Comparison of ENCODE assay signal across 8 cellular contexts in the genomic region with DNA sequence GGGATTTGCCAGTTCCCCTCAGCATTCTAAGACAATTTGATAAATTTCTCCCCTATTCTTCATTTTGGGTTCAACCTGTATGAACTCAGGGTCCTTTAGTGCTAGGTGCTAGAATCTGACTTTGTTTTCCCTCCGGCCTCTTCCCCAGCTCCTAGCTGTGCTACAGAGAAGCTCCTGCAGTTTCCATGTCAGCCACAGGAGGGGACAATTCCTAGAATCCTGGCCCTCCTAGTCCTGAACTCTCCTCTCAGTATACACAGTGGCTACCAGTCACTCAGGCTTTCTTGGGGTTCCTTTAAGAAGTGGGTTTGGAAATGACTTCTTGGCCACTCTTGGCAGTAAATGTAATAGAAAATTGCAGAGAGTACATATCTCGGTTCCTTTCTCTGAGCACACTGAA. TPM values are rescaled to one million over a fixed set of nuclear protein-coding genes. Genes with fewer than 3 reads are reported as not detected.
DNase-seq lines count a peak whose midpoint lies in the region; ATAC-seq and TF ChIP-seq lines count a peak whose summit lies in the region.

No MANE protein-coding gene starts in this region.

- H3K36me3 ChIP-seq in endodermal cell (ENCODE audit: control insufficient read depth, insufficient read depth, low read length) = no peaks in the 10 kb centered on the region
- no peaks in the 10 kb centered on the region for H3K36me3 ChIP-seq in neural cell (ENCODE audit: insufficient read depth, low read length)
- no peaks in the 10 kb centered on the region for H3K36me3 ChIP-seq in CD8-positive, alpha-beta T cell (ENCODE audit: insufficient read depth, low read length)

- no peak overlapping the region for H3K9ac ChIP-seq in endodermal cell (ENCODE audit: extremely low read depth, low read length, poor library complexity, severe bottlenecking)
- H3K9ac ChIP-seq in neural cell (ENCODE audit: low read length) = no peak overlapping the region

- no peaks in the 10 kb centered on the region for H3K79me2 ChIP-seq in neural cell (replicated peaks; ENCODE audit: insufficient read depth, low read length)

- H3K27me3 Mint-ChIP-seq in endodermal cell (ENCODE audit: insufficient read depth) = no peaks in the 10 kb centered on the region
- no peaks in the 10 kb centered on the region for H3K27me3 Mint-ChIP-seq in CD8-positive, alpha-beta T cell (ENCODE audit: low read depth)

- TF ChIP-seq CTCF in endodermal cell (conservative IDR thresholded peaks at IDR 0.05) = peak; percentile 80
- TF ChIP-seq CTCF in neural cell (IDR thresholded peaks at IDR 0.05; ENCODE audit: poor library complexity, severe bottlenecking) = peak; percentile 42
- no peak for TF ChIP-seq CTCF in CD8-positive, alpha-beta T cell (IDR thresholded peaks at IDR 0.05)

- POLR2A ChIA-PET in CD8-positive, alpha-beta T cell (lab: Charles Lee) = no interaction called here

- no peak for TF ChIP-seq EP300 in neural cell (conservative IDR thresholded peaks at IDR 0.05; ENCODE audit: poor library complexity, severe bottlenecking)

- no peaks in the 10 kb centered on the region for H4K20me1 ChIP-seq in neural cell (ENCODE audit: insufficient read depth)

- no peaks in the 10 kb centered on the region for H3K4me1 ChIP-seq in endodermal cell (ENCODE audit: control insufficient read depth, insufficient read depth, low read length)
- no peaks in the 10 kb centered on the region for H3K4me1 ChIP-seq in CD8-positive, alpha-beta T cell (ENCODE audit: insufficient read depth, low read length)

- no peak overlapping the region for H2AFZ ChIP-seq in neural cell (ENCODE audit: low read depth, low read length)

- no peak overlapping the region for H3K27ac Mint-ChIP-seq in endodermal cell
- no peak overlapping the region for H3K27ac Mint-ChIP-seq in CD8-positive, alpha-beta T cell

- no peak overlapping the region for H3K27ac ChIP-seq in endodermal cell (ENCODE audit: low read depth, low read length)
- no peak overlapping the region for H3K27ac ChIP-seq in neural cell (ENCODE audit: low read length)
- H3K27ac ChIP-seq in CD8-positive, alpha-beta T cell (ENCODE audit: low read depth, low read length) = no peak overlapping the region

- TF ChIP-seq RAD21 in neural cell (conservative IDR thresholded peaks at IDR 0.05) = no peak

- H3K4me3 Mint-ChIP-seq in endodermal cell = no peak overlapping the region
- H3K4me3 Mint-ChIP-seq in CD8-positive, alpha-beta T cell = no peak overlapping the region

- intact Hi-C loops in CD8-positive, alpha-beta T cell (cut with DNase I, micrococcal nuclease) = loop anchor here (10.0 kb wide), 2 partner anchors 182 to 562 kb away; no protein-coding TSS in a partner anchor

- no peaks in the 10 kb centered on the region for H3K9me3 Mint-ChIP-seq in endodermal cell
- no peaks in the 10 kb centered on the region for H3K9me3 Mint-ChIP-seq in CD8-positive, alpha-beta T cell

- no peaks in the 10 kb centered on the region for H3K4me1 Mint-ChIP-seq in endodermal cell
- peaks cover 7% of the 10 kb centered on the region for H3K4me1 Mint-ChIP-seq in CD8-positive, alpha-beta T cell (ENCODE audit: low read depth)

- no peaks in the 10 kb centered on the region for H3K9me2 ChIP-seq in neural cell (ENCODE audit: insufficient read depth, low read length)

- H3K4me3 ChIP-seq in endodermal cell (ENCODE audit: low read length) (no peak overlapping the region), neural cell (ENCODE audit: low read length) (no peak overlapping the region)
- H3K4me3 ChIP-seq in CD8-positive, alpha-beta T cell (ENCODE audit: low read depth, low read length) = no peak overlapping the region

- H3F3A ChIP-seq in neural cell (ENCODE audit: insufficient read depth, low read length, poor library complexity, severe bottlenecking) = no peaks in the 10 kb centered on the region

- DNase-seq in ELR (ENCODE audit: low read depth) (peak; percentile 65), NCI-H146 treated with DMSO at 0.1 percent for 48 hours (lab: John Stamatoyannopoulos, UW; ENCODE audit: unreplicated experiment) (peak; percentile 14), endodermal cell (peak; percentile 85)
- no peak for DNase-seq in activated CD4-positive, CD25-positive, alpha-beta regulatory T cell (lab: John Stamatoyannopoulos, UW)
- no peak for DNase-seq in CD8-positive, alpha-beta T cell
- no peak for DNase-seq in activated CD8-positive, alpha-beta memory T cell treated with anti-CD3 and anti-CD28 coated beads, Interleukin-2, amount 50 U/mL, for 48 hours

- H3K27me3 ChIP-seq in endodermal cell (ENCODE audit: control insufficient read depth, insufficient read depth, low read length, poor library complexity, severe bottlenecking) = no peaks in the 10 kb centered on the region
- no peaks in the 10 kb centered on the region for H3K27me3 ChIP-seq in neural cell (ENCODE audit: insufficient read depth, low read depth, low read length)
- H3K27me3 ChIP-seq in CD8-positive, alpha-beta T cell (ENCODE audit: insufficient read depth, low read length) = no peaks in the 10 kb centered on the region

- ATAC-seq in HG03442 (IDR thresholded peaks at IDR 0.05; ENCODE audit: unreplicated experiment) = no peak
- ATAC-seq in CD8-positive, alpha-beta T cell = no peak

- H3K9me3 ChIP-seq in endodermal cell (ENCODE audit: control insufficient read depth, low read length) (no peaks in the 10 kb centered on the region), neural cell (ENCODE audit: low read length) (no peaks in the 10 kb centered on the region)
- no peaks in the 10 kb centered on the region for H3K9me3 ChIP-seq in CD8-positive, alpha-beta T cell (ENCODE audit: low read length)

- no peak overlapping the region for H3K4me2 ChIP-seq in neural cell (ENCODE audit: low read length)

- no peaks in the 10 kb centered on the region for H3K36me3 Mint-ChIP-seq in endodermal cell (ENCODE audit: low read depth)
- H3K36me3 Mint-ChIP-seq in CD8-positive, alpha-beta T cell = no peaks in the 10 kb centered on the region

- 85 to 86% methylated on average over 1 to 2 of the region's 2 CpGs for WGBS in endodermal cell (ENCODE audit: insufficient coverage in 1 of 2, insufficient read length in 1 of 2), 2 experiments

- CTCF ChIA-PET in CD8-positive, alpha-beta T cell (lab: Charles Lee) = no interaction called here

TF ChIP-seq in neural cell, 6 proteins besides CTCF, POLR2A, EP300 and RAD21:
- TF ChIP-seq SMC3 (conservative IDR thresholded peaks at IDR 0.05; ENCODE audit: poor library complexity) (peak; percentile 15), POLR2AphosphoS5 (IDR thresholded peaks at IDR 0.05) (no peak), MXI1 (conservative IDR thresholded peaks at IDR 0.05; ENCODE audit: poor library complexity, severe bottlenecking) (no peak), TAF1 (IDR thresholded peaks at IDR 0.05; ENCODE audit: low read depth) (no peak), EZH2 (IDR thresholded peaks at IDR 0.05; ENCODE audit: borderline replicate concordance, insufficient read depth, low read length, poor library complexity, severe bottlenecking) (no peak)
- TF ChIP-seq, protein P1, sequence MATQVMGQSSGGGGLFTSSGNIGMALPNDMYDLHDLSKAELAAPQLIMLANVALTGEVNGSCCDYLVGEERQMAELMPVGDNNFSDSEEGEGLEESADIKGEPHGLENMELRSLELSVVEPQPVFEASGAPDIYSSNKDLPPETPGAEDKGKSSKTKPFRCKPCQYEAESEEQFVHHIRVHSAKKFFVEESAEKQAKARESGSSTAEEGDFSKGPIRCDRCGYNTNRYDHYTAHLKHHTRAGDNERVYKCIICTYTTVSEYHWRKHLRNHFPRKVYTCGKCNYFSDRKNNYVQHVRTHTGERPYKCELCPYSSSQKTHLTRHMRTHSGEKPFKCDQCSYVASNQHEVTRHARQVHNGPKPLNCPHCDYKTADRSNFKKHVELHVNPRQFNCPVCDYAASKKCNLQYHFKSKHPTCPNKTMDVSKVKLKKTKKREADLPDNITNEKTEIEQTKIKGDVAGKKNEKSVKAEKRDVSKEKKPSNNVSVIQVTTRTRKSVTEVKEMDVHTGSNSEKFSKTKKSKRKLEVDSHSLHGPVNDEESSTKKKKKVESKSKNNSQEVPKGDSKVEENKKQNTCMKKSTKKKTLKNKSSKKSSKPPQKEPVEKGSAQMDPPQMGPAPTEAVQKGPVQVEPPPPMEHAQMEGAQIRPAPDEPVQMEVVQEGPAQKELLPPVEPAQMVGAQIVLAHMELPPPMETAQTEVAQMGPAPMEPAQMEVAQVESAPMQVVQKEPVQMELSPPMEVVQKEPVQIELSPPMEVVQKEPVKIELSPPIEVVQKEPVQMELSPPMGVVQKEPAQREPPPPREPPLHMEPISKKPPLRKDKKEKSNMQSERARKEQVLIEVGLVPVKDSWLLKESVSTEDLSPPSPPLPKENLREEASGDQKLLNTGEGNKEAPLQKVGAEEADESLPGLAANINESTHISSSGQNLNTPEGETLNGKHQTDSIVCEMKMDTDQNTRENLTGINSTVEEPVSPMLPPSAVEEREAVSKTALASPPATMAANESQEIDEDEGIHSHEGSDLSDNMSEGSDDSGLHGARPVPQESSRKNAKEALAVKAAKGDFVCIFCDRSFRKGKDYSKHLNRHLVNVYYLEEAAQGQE (IDR thresholded peaks at IDR 0.05; ENCODE audit: borderline replicate concordance) = no peak

RNA-seq across cellular contexts. Expression of a gene that starts 4.9 kb away (rescaled TPM):
- total RNA-seq in endodermal cell = 10 to 100 TPM; 17.6 to 18.5 TPM
- 28.0 TPM for polyA plus RNA-seq in endodermal cell (2013, experiment 1 of 2)
- polyA plus RNA-seq in endodermal cell (2013, experiment 2 of 2) = 26.0 TPM
- polyA plus RNA-seq in neural cell = 76.1 and 83.3 TPM in 2 replicates
- polyA minus RNA-seq in neural cell = 73.5 and 75.4 TPM in 2 replicates
- total RNA-seq in CD8-positive, alpha-beta T cell = 1 to 10 TPM; 6.0 to 7.6 TPM

RNA-seq across cellular contexts. Expression of a gene that starts 48.0 kb away (rescaled TPM):
- not detected for total RNA-seq in endodermal cell
- not detected for polyA plus RNA-seq in endodermal cell (2013, experiment 1 of 2)
- not detected for polyA plus RNA-seq in endodermal cell (2013, experiment 2 of 2)
- not detected in 2 replicates for polyA plus RNA-seq in neural cell
- polyA minus RNA-seq in neural cell = not detected in 2 replicates
- not detected for total RNA-seq in CD8-positive, alpha-beta T cell

Comparison
In these comparisons a context has a peak if more than half of its experiments do, and no peak if none do; other contexts are left out.
1. DNase-seq: peak in ELR (single experiment), NCI-H146 treated with DMSO at 0.1 percent for 48 hours (single experiment) and endodermal cell (single experiment); none in activated CD4-positive, CD25-positive, alpha-beta regulatory T cell (0 of 4), CD8-positive, alpha-beta T cell (0 of 7) and activated CD8-positive, alpha-beta memory T cell treated with anti-CD3 and anti-CD28 coated beads, Interleukin-2, amount 50 U/mL, for 48 hours (single experiment).